10 cellular contexts compared by ENCODE assay signal in the genomic region with DNA sequence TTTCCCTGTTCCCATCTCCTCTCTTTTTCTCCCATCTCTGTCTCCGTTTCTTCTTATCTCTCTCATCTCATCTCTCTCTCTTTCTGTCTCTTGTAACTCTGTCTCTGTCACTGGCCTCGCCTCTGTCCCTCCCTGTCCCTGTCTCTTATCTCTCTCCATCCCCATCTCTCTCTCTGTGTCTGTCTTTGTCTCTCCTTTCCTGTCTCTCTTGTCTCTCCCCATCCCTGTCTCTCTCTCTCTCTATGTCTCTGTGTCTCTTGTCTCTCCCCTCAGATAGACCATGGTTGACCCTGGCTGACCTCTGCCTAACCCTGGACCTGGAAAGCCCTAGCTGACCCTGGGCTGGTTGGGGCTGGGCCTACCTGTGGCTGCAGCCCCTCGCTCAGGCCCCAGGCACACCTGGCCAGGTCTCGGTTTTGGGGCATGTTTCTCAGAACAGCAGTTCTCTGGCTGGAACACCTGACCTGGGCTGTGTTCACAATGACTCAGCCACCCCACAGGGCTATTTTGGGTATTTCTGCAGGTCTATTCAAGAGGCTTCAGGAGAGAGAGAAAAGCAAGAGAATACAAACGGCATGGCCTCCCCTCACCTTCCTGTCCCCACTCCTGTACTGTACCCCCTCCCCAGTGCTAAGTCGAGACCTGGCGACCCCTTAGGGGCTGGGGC.
A peak's percentile ranks its signal among the peaks of the same experiment; 100 is the strongest.
DNase-seq lines count a peak whose midpoint lies in the region; ATAC-seq, FAIRE-seq and TF ChIP-seq lines count a peak whose summit lies in the region.
"Had no signal": no experiment of that assay in that cellular context is flagged by ENCODE, and none has a peak within 500 bp of the region (broad histone marks: within the 10 kb centered on the region; RNA-seq: fewer than 3 reads in every experiment).

No MANE protein-coding gene starts in this region.

- H3K4me3 Mint-ChIP-seq in mesothelial cell of epicardium = no peak overlapping the region

- WGBS in GM12878 (ENCODE audit: insufficient coverage, insufficient replicate concordance, low lambda C conversion rate, missing lambda C conversion rate) = 0% methylated on average over 5 of the region's 7 CpGs

- TF ChIP-seq POLR2A in GM12878 (IDR thresholded peaks at IDR 0.05; ENCODE audit: low read depth, low read length) = peak; percentile 67

- no peak for TF ChIP-seq CTCF in GM13977 (IDR thresholded peaks at IDR 0.05; ENCODE audit: extremely low read depth, insufficient read depth, missing control alignments)
- no peak for TF ChIP-seq CTCF in GM12878 (IDR thresholded peaks at IDR 0.05 in 2 of 3, conservative IDR thresholded peaks at IDR 0.05 in 1 of 3; ENCODE audit: control insufficient read depth in 2 of 3, extremely low read depth in 1 of 3, insufficient read depth in 1 of 3, low read depth in 3 of 3, low read length in 3 of 3)
- TF ChIP-seq CTCF in mesothelial cell of epicardium (IDR thresholded peaks at IDR 0.05; ENCODE audit: unreplicated experiment) = no peak

- H3K4me1 ChIP-seq in GM12878 (ENCODE audit: control insufficient read depth, insufficient read depth, low read length) (peaks cover 41% of the 10 kb centered on the region), SJCRH30 (no peaks in the 10 kb centered on the region)

- ATAC-seq in GM19452 (IDR thresholded peaks at IDR 0.05; ENCODE audit: unreplicated experiment) (peak; percentile 46), HG03175 (IDR thresholded peaks at IDR 0.05; ENCODE audit: unreplicated experiment) (peak; percentile 41), GM12878 (peak; percentile 63), HG03520 (IDR thresholded peaks at IDR 0.05; ENCODE audit: unreplicated experiment) (no peak)

- peak overlapping the region; percentile 80; the same call in 1 of the 2 replicates for H3K4me2 ChIP-seq in GM12878 (ENCODE audit: control insufficient read depth, insufficient read depth)

- H3K27ac ChIP-seq in GM12878 (ENCODE audit: control insufficient read depth, insufficient read depth) (peak overlapping the region; percentile 98), SJCRH30 (no peak overlapping the region)

- H3K27me3 ChIP-seq in GM12878 (replicated peaks in 1 of 2; ENCODE audit: control insufficient read depth in 2 of 2, insufficient read depth in 2 of 2, low read length in 1 of 2) (no peaks in the 10 kb centered on the region), SJCRH30 (peaks cover 7% of the 10 kb centered on the region; the same call in 1 of the 2 replicates)

- no peak overlapping the region for H2AFZ ChIP-seq in GM12878 (ENCODE audit: control insufficient read depth, low read depth, low read length)

- TF ChIP-seq RAD21 in GM12878 (IDR thresholded peaks at IDR 0.05; ENCODE audit: insufficient read depth, low read depth, low read length) = 0 out of 2 replicates have a peak, but pooled peaks have one; percentile 1

- in situ Hi-C loops in GM13977 (cut with MboI; ENCODE audit: low pct_unique_long_range_greater_than_20kb, low sequenced_read_pairs, unreplicated experiment) = loop anchor here (25.0 kb wide), 1 partner anchor 162 kb away; no protein-coding TSS in a partner anchor
- in situ Hi-C loops in GM12878 (cut with MboI) = loop anchor here (10.0 kb wide), 2 partner anchors 116 to 574 kb away; no protein-coding TSS in a partner anchor

- H3K4me3 ChIP-seq in GM12878 = peak overlapping the region; percentile 5; the same call in 1 of the 2 replicates
- H3K4me3 ChIP-seq in SJCRH30 = no peak overlapping the region

- DNase-seq in GM13977 (ENCODE audit: low spot score) = peak; percentile 81
- peak; percentile 77 for DNase-seq in GM12878 (ENCODE audit: low read depth, low spot score)
- no peak for DNase-seq in midbrain (lab: John Stamatoyannopoulos, UW)
- DNase-seq in SJCRH30 = no peak
- DNase-seq in mesothelial cell of epicardium (ENCODE audit: low spot score in 2 of 2, unreplicated experiment in 2 of 2) = no peak
- DNase-seq: caudate nucleus, NCI-H2227 treated with DMSO at 0.1 percent for 48 hours had no signal

- H3K9me3 ChIP-seq in GM12878 (replicated peaks; ENCODE audit: control insufficient read depth, insufficient read depth, low read length) = no peaks in the 10 kb centered on the region
- no peaks in the 10 kb centered on the region for H3K9me3 ChIP-seq in SJCRH30 (replicated peaks)

- SMC1A ChIA-PET in GM12878 (lab: Charles Lee; ENCODE audit: uncharacterized antibody, unreplicated experiment) = no interaction called here

- intact Hi-C loops in GM12878 (cut with micrococcal nuclease; ENCODE audit: unreplicated experiment) = loop anchor here (5.0 to 10.0 kb wide), 2 partner anchors 162 to 574 kb away; no protein-coding TSS in a partner anchor

- H3K27me3 Mint-ChIP-seq in mesothelial cell of epicardium (ENCODE audit: low read depth) = no peaks in the 10 kb centered on the region

- H3K27ac Mint-ChIP-seq in mesothelial cell of epicardium = no peak overlapping the region

- peaks cover 8% of the 10 kb centered on the region for H3K36me3 Mint-ChIP-seq in mesothelial cell of epicardium

- TF ChIP-seq EP300 in GM12878 (IDR thresholded peaks at IDR 0.05; ENCODE audit: borderline replicate concordance in 1 of 2, control insufficient read depth in 1 of 2, low read depth in 2 of 2, low read length in 2 of 2) = peak; percentile 46 to 82; a peak in 1 of 4 replicates

- peaks cover 33% of the 10 kb centered on the region for H3K9me3 Mint-ChIP-seq in mesothelial cell of epicardium

- H4K20me1 ChIP-seq in GM12878 (ENCODE audit: control insufficient read depth, insufficient read depth) = no peaks in the 10 kb centered on the region

- H3K79me2 ChIP-seq in GM12878 (ENCODE audit: control insufficient read depth, insufficient read depth, low read length) = peaks cover 23% of the 10 kb centered on the region

- no peak for FAIRE-seq in GM12878 (lab: Jason Lieb, UNC)

- CTCF ChIA-PET in GM12878 (lab: Yijun Ruan, JAX) = no interaction called here

- H3K9ac ChIP-seq in GM12878 (ENCODE audit: control insufficient read depth, insufficient read depth, low read length) = peak overlapping the region; percentile 81

- H3K4me1 Mint-ChIP-seq in mesothelial cell of epicardium = no peaks in the 10 kb centered on the region

- H3K36me3 ChIP-seq in GM12878 (ENCODE audit: control insufficient read depth in 2 of 2, insufficient read depth in 2 of 2, low read length in 1 of 2) = no peaks in the 10 kb centered on the region
- H3K36me3 ChIP-seq in SJCRH30 = no peaks in the 10 kb centered on the region

- RAD21 ChIA-PET in GM12878 (lab: Charles Lee; ENCODE audit: unreplicated experiment) = no interaction called here

- no TSS peak for BruUV-seq in GM12878 (replicated peaks; lab: Mats Ljungman, UMichigan)

- POLR2A ChIA-PET in GM12878 (lab: Charles Lee) = interaction anchor here (0.9 kb wide), 1 partner anchor 161 kb away, joined by 3 read pairs; no protein-coding TSS in a partner anchor

TF ChIP-seq in GM12878, 131 proteins besides CTCF, POLR2A, EP300 and RAD21 (continues in another document):
- peak; percentile 57; the same call in 1 of the 2 replicates for TF ChIP-seq IRF4 (IDR thresholded peaks at IDR 0.05; ENCODE audit: low read depth, low read length)
- TF ChIP-seq NBN (IDR thresholded peaks at IDR 0.05) = peak; percentile 98
- no peak for TF ChIP-seq ZNF384 (IDR thresholded peaks at IDR 0.05; ENCODE audit: borderline replicate concordance, low read depth, low read length)
- TF ChIP-seq MTA3 (IDR thresholded peaks at IDR 0.05; ENCODE audit: borderline replicate concordance, low read length) = no peak
- TF ChIP-seq, protein P1, sequence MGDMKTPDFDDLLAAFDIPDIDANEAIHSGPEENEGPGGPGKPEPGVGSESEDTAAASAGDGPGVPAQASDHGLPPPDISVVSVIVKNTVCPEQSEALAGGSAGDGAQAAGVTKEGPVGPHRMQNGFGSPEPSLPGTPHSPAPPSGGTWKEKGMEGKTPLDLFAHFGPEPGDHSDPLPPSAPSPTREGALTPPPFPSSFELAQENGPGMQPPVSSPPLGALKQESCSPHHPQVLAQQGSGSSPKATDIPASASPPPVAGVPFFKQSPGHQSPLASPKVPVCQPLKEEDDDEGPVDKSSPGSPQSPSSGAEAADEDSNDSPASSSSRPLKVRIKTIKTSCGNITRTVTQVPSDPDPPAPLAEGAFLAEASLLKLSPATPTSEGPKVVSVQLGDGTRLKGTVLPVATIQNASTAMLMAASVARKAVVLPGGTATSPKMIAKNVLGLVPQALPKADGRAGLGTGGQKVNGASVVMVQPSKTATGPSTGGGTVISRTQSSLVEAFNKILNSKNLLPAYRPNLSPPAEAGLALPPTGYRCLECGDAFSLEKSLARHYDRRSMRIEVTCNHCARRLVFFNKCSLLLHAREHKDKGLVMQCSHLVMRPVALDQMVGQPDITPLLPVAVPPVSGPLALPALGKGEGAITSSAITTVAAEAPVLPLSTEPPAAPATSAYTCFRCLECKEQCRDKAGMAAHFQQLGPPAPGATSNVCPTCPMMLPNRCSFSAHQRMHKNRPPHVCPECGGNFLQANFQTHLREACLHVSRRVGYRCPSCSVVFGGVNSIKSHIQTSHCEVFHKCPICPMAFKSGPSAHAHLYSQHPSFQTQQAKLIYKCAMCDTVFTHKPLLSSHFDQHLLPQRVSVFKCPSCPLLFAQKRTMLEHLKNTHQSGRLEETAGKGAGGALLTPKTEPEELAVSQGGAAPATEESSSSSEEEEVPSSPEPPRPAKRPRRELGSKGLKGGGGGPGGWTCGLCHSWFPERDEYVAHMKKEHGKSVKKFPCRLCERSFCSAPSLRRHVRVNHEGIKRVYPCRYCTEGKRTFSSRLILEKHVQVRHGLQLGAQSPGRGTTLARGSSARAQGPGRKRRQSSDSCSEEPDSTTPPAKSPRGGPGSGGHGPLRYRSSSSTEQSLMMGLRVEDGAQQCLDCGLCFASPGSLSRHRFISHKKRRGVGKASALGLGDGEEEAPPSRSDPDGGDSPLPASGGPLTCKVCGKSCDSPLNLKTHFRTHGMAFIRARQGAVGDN (IDR thresholded peaks at IDR 0.05) = peak; percentile 94
- peak; percentile 78; the same call in 1 of the 2 replicates for TF ChIP-seq JUND (IDR thresholded peaks at IDR 0.05; ENCODE audit: low read depth, low read length)
- no peak for TF ChIP-seq HDAC6 (IDR thresholded peaks at IDR 0.05; ENCODE audit: unreplicated experiment)
- TF ChIP-seq IKZF1 (conservative IDR thresholded peaks at IDR 0.05) = peak; percentile 58
- TF ChIP-seq, protein P2, sequence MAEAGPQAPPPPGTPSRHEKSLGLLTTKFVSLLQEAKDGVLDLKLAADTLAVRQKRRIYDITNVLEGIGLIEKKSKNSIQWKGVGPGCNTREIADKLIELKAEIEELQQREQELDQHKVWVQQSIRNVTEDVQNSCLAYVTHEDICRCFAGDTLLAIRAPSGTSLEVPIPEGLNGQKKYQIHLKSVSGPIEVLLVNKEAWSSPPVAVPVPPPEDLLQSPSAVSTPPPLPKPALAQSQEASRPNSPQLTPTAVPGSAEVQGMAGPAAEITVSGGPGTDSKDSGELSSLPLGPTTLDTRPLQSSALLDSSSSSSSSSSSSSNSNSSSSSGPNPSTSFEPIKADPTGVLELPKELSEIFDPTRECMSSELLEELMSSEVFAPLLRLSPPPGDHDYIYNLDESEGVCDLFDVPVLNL (IDR thresholded peaks at IDR 0.05; ENCODE audit: low read depth, low read length) = no peak

Comparison
In these comparisons a context has a peak if more than half of its experiments do, and no peak if none do; other contexts are left out.
1. DNase-seq: peak in GM13977 (single experiment) and GM12878 (single experiment); none in midbrain (single experiment), SJCRH30 (0 of 2) and mesothelial cell of epicardium (0 of 2).